8 cellular contexts compared by ENCODE assay signal in the genomic region with DNA sequence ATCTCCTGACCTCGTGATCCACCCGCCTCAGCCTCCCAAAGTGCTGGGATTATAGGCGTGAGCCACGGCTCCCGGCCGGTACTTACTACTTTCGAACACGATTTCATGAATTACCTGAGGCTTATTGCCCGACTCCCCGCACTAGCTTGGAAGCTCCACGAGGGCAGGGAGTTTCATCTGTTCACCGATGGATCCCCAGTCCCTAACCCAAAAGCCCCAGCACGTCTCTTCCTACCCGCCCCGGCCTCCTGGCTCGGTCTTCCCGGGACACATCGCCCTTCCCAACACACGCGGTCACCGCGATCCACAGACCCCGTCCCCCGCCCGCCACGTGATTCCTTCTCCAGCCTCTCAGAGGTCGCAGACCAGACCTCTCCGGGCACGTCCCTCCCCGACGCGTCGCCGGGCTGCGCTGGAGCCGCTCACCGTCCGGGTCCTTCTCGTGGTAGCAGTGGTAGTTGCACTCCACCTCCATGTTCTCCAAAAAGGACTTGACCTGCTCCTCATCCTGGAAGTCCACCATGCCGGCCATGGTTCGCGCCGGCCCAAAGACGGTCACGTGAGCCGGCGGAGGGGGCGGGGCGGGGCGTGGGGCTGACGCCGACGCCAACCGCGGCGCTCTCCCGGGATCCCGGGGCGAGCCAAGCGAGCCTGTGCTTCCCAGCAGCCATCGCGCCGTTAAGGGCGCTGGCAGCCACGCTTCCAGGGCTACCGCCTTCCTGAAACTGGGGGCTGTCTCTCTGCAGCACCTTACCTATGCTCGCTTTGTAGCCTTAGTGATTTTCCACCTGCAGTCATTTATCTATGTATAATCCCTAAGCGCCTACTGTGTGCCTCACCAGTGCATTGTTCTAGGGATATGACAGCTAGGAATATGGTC. TPM values are rescaled to one million over a fixed set of nuclear protein-coding genes. Genes with fewer than 3 reads are reported as not detected.
DNase-seq lines count a peak whose midpoint lies in the region; ATAC-seq and TF ChIP-seq lines count a peak whose summit lies in the region.

A gene (minus strand): TSS at position 553 of the 880 bp plus-strand sequence. CDS start 21 bp downstream, at position 532.

- POLR2A ChIA-PET in activated naive CD8-positive, alpha-beta T cell treated with anti-CD3 and anti-CD28 coated beads, Interleukin-2, amount 10 ng/mL, durations not matched to agents 7 days and 5 days (lab: Charles Lee) = interaction anchor here (1.1 kb wide), 2 partner anchors 29 to 294 kb away, joined by 4 to 5 read pairs; a partner anchor contains a TSS

- no peaks in the 10 kb centered on the region for H3K9me3 Mint-ChIP-seq in activated naive CD8-positive, alpha-beta T cell treated with anti-CD3 and anti-CD28 coated beads, Interleukin-2, amount 10 ng/mL, durations not matched to agents 7 days and 5 days
- no peaks in the 10 kb centered on the region for H3K9me3 Mint-ChIP-seq in osteocyte (ENCODE audit: unreplicated experiment)

- H3K9me3 ChIP-seq in DND-41 (ENCODE audit: insufficient read depth, low read length, severe bottlenecking) (no peaks in the 10 kb centered on the region), SU-DHL-6 (ENCODE audit: insufficient read depth, low read length) (no peaks in the 10 kb centered on the region), thyroid gland (no peaks in the 10 kb centered on the region)

- ATAC-seq in DND-41 (ENCODE audit: insufficient read depth, low read depth) (peak; percentile 95), Right ventricle myocardium inferior (peak; percentile 91)
- peak; percentile 37 for ATAC-seq in activated naive CD8-positive, alpha-beta T cell treated with anti-CD3 and anti-CD28 coated beads, Interleukin-2, amount 10 ng/mL, durations not matched to agents 7 days and 5 days (ENCODE audit: low read depth)

- peak within 1 kb of the TSS; percentile 67 for H3K4me2 ChIP-seq in DND-41 (ENCODE audit: insufficient read depth, low read length)
- H3K4me2 ChIP-seq in SU-DHL-6 (ENCODE audit: low read depth, low read length, poor library complexity, severe bottlenecking) = peak within 1 kb of the TSS; percentile 83

- TF ChIP-seq POLR2A in NB4 (IDR thresholded peaks at IDR 0.05; ENCODE audit: extremely low read depth, insufficient read length) (peak; percentile 87), thyroid gland (IDR thresholded peaks at IDR 0.05) (peak in 1 of 2 donors; percentile 56)

- H3K4me3 ChIP-seq in DND-41 (ENCODE audit: low read depth in 1 of 2, low read length in 2 of 2) = peak within 1 kb of the TSS; percentile 62 to 88
- peak within 1 kb of the TSS; percentile 89 for H3K4me3 ChIP-seq in H7 (ENCODE audit: insufficient read depth, low read depth, low read length)
- peak within 1 kb of the TSS; percentile 95 for H3K4me3 ChIP-seq in NB4 (ENCODE audit: low read depth, low read length)
- H3K4me3 ChIP-seq in SU-DHL-6 (ENCODE audit: insufficient read depth, low read length, poor library complexity, severe bottlenecking) = peak within 1 kb of the TSS; percentile 98
- H3K4me3 ChIP-seq in thyroid gland (replicated peaks in 1 of 3) = peak within 1 kb of the TSS; percentile 52 to 88 (median 65)

- DNase-seq in DND-41 (peak; percentile 83), H7 (peak; percentile 89), NB4 (ENCODE audit: low read depth) (peak; percentile 91), Right ventricle myocardium inferior (ENCODE audit: missing footprints) (peak; percentile 93), osteocyte (ENCODE audit: extremely low spot score, unreplicated experiment) (peak; percentile 94), thyroid gland (peak; percentile 87 to 89)
- DNase-seq in activated naive CD8-positive, alpha-beta T cell treated with anti-CD3 and anti-CD28 coated beads, Interleukin-2, amount 10 ng/mL, durations not matched to agents 7 days and 5 days = peak; percentile 78

- H3K27me3 ChIP-seq in DND-41 (ENCODE audit: insufficient read depth, low read length, poor library complexity) (no peaks in the 10 kb centered on the region), H7 (ENCODE audit: control insufficient read depth, insufficient read depth, low read length) (peaks cover 1% of the 10 kb centered on the region; the same call in 1 of the 2 replicates), SU-DHL-6 (ENCODE audit: low read length) (no peaks in the 10 kb centered on the region), thyroid gland (no peaks in the 10 kb centered on the region)

- H3K27ac ChIP-seq in DND-41 (ENCODE audit: low read length) (peak within 1 kb of the TSS; percentile 70), SU-DHL-6 (ENCODE audit: low read depth, low read length) (peak within 1 kb of the TSS; percentile 63), thyroid gland (peak within 1 kb of the TSS; percentile 70 to 84 (median 78))

- H3K27me3 Mint-ChIP-seq in activated naive CD8-positive, alpha-beta T cell treated with anti-CD3 and anti-CD28 coated beads, Interleukin-2, amount 10 ng/mL, durations not matched to agents 7 days and 5 days = peaks cover 3% of the 10 kb centered on the region
- no peaks in the 10 kb centered on the region for H3K27me3 Mint-ChIP-seq in osteocyte (ENCODE audit: unreplicated experiment)

- no peaks in the 10 kb centered on the region for H3K9me2 ChIP-seq in SU-DHL-6 (replicated peaks; ENCODE audit: insufficient read depth, low read length)

- H2AFZ ChIP-seq in DND-41 (ENCODE audit: low read depth, low read length) (peak within 1 kb of the TSS; percentile 99), SU-DHL-6 (ENCODE audit: low read depth, low read length, severe bottlenecking) (peak within 1 kb of the TSS; percentile 98)

- H3K36me3 ChIP-seq in DND-41 (ENCODE audit: insufficient read depth, low read length) (peaks cover 5% of the 10 kb centered on the region), H7 (replicated peaks; ENCODE audit: control insufficient read depth, insufficient read depth, low read length) (no peaks in the 10 kb centered on the region; the same call in 1 of the 2 replicates), SU-DHL-6 (ENCODE audit: low read length) (no peaks in the 10 kb centered on the region; the same call in 1 of the 2 replicates), thyroid gland (no peaks in the 10 kb centered on the region)

- H4K20me1 ChIP-seq in DND-41 (ENCODE audit: insufficient read depth, low read length) (peaks cover 2% of the 10 kb centered on the region; the same call in 1 of the 2 replicates), SU-DHL-6 (ENCODE audit: low read depth, low read length) (no peaks in the 10 kb centered on the region)

- H3K4me3 Mint-ChIP-seq in activated naive CD8-positive, alpha-beta T cell treated with anti-CD3 and anti-CD28 coated beads, Interleukin-2, amount 10 ng/mL, durations not matched to agents 7 days and 5 days = peak within 1 kb of the TSS; percentile 90
- peak within 1 kb of the TSS; percentile 96 for H3K4me3 Mint-ChIP-seq in osteocyte (ENCODE audit: unreplicated experiment)

- H3K9ac ChIP-seq in DND-41 (ENCODE audit: low read depth, low read length) (peak within 1 kb of the TSS; percentile 85), SU-DHL-6 (ENCODE audit: low read length) (peak within 1 kb of the TSS; percentile 89)

- WGBS in thyroid gland, 2 donors = 4% methylated on average over 26 to 34 of the region's 68 CpGs

- H3K4me1 ChIP-seq in DND-41 (ENCODE audit: insufficient read depth, low read length) (peaks cover 29% of the 10 kb centered on the region), thyroid gland (peaks cover 0 to 5% of the 10 kb centered on the region in 2 donors)

- H3K79me2 ChIP-seq in DND-41 (ENCODE audit: insufficient read depth, low read length) (peaks cover 54% of the 10 kb centered on the region), SU-DHL-6 (ENCODE audit: insufficient read depth, low read length) (peaks cover 51% of the 10 kb centered on the region)

- intact Hi-C loops in Right ventricle myocardium inferior (cut with DNase I) (loop anchor here (10.0 kb wide), 1 partner anchor 293 kb away; a partner anchor contains a TSS), thyroid gland (cut with DNase I) (no loop called here)

- peak within 1 kb of the TSS; percentile 87 for H3K27ac Mint-ChIP-seq in activated naive CD8-positive, alpha-beta T cell treated with anti-CD3 and anti-CD28 coated beads, Interleukin-2, amount 10 ng/mL, durations not matched to agents 7 days and 5 days
- peak within 1 kb of the TSS; percentile 93 for H3K27ac Mint-ChIP-seq in osteocyte (ENCODE audit: unreplicated experiment)

- H3K4me1 Mint-ChIP-seq in activated naive CD8-positive, alpha-beta T cell treated with anti-CD3 and anti-CD28 coated beads, Interleukin-2, amount 10 ng/mL, durations not matched to agents 7 days and 5 days = peaks cover 29% of the 10 kb centered on the region
- peaks cover 28% of the 10 kb centered on the region for H3K4me1 Mint-ChIP-seq in osteocyte (ENCODE audit: unreplicated experiment)

- TF ChIP-seq CTCF in DND-41 (IDR thresholded peaks at IDR 0.05; ENCODE audit: borderline replicate concordance, extremely low read depth, low read length, poor library complexity, severe bottlenecking) (no peak), NB4 (IDR thresholded peaks at IDR 0.05; ENCODE audit: low read depth, low read length) (no peak), SU-DHL-6 (IDR thresholded peaks at IDR 0.05; ENCODE audit: insufficient read depth, low read length, poor library complexity, severe bottlenecking) (no peak), osteocyte (IDR thresholded peaks at IDR 0.05) (no peak), thyroid gland (IDR thresholded peaks at IDR 0.05) (peak in 1 of 6 experiments; percentile 14)

- peaks cover 7% of the 10 kb centered on the region for H3K36me3 Mint-ChIP-seq in activated naive CD8-positive, alpha-beta T cell treated with anti-CD3 and anti-CD28 coated beads, Interleukin-2, amount 10 ng/mL, durations not matched to agents 7 days and 5 days
- peaks cover 2% of the 10 kb centered on the region for H3K36me3 Mint-ChIP-seq in osteocyte (ENCODE audit: unreplicated experiment)

- peaks cover 38% of the 10 kb centered on the region for H3F3A ChIP-seq in SU-DHL-6 (ENCODE audit: insufficient read depth)

RNA-seq across cellular contexts. Expression of the gene that starts here (rescaled TPM):
- 23.3 and 30.0 TPM in 2 replicates for total RNA-seq in H7 (2014; rRNA removed; shearing (Covaris generic))
- 10 to 100 TPM; 10.2 to 10.9 TPM for total RNA-seq in activated naive CD8-positive, alpha-beta T cell treated with anti-CD3 and anti-CD28 coated beads, Interleukin-2, amount 10 ng/mL, durations not matched to agents 7 days and 5 days
- total RNA-seq in Right ventricle myocardium inferior (21.6 TPM), osteocyte (25.7 and 27.7 TPM in 2 replicates), thyroid gland (10 to 100 TPM; 10.6 to 14.7 (median 11.5) TPM)

Comparison
In these comparisons a context has a peak if more than half of its experiments do, and no peak if none do; other contexts are left out.
1. Peak in every context shown above with its lines: DNase-seq, ATAC-seq, H3K4me3 ChIP-seq and H3K27ac ChIP-seq.
2. ATAC-seq: peak in every context shown above with its lines; median percentile 95 in DND-41; 91 in Right ventricle myocardium inferior; 37 in activated naive CD8-positive, alpha-beta T cell treated with anti-CD3 and anti-CD28 coated beads, Interleukin-2, amount 10 ng/mL, durations not matched to agents 7 days and 5 days.